ENCODE assay signal across 1 cellular context in the genomic region with DNA sequence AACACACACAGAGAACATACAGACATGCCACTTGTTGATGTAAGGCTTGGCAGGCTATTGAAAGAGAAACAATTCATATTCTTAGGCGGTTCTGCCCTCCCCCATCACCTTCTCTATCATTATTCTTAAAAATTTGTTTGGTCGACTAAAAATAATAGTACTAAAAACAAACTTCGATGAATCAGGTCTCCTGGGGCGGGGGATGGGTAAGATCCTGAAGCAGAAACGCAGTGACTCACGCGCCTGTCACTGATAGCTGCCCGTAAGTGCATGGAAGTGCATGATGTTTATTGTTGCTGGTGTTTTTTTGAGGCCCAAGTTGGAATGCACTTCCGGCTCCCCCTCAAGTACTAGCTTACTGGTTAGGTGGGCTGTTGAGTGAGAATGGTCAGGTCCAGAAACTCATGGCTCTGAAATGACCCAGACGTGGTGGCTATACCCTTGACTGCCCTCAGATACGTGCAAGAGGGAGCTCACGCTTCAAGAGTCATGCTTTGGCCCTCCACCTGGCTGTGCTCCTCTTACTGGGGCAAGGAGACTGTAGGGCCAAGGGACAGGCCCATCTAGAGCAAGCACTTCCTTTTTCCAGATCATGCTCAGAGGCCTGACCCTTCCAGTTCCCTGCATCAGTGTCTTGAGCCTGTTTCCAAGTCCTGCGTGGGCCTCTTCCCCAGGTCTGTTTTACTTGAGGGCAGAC.
TF ChIP-seq lines count a peak whose summit lies in the region.

No MANE protein-coding gene starts in this region.

TF ChIP-seq in GM12878, 131 proteins besides CTCF, POLR2A, EP300 and RAD21 (continued from another document):
- TF ChIP-seq, protein P1, sequence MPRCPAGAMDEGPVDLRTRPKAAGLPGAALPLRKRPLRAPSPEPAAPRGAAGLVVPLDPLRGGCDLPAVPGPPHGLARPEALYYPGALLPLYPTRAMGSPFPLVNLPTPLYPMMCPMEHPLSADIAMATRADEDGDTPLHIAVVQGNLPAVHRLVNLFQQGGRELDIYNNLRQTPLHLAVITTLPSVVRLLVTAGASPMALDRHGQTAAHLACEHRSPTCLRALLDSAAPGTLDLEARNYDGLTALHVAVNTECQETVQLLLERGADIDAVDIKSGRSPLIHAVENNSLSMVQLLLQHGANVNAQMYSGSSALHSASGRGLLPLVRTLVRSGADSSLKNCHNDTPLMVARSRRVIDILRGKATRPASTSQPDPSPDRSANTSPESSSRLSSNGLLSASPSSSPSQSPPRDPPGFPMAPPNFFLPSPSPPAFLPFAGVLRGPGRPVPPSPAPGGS (IDR thresholded peaks at IDR 0.05; ENCODE audit: borderline replicate concordance, insufficient read depth, low read depth, low read length, poor library complexity, severe bottlenecking), result peak; percentile 74
- TF ChIP-seq, protein P2, sequence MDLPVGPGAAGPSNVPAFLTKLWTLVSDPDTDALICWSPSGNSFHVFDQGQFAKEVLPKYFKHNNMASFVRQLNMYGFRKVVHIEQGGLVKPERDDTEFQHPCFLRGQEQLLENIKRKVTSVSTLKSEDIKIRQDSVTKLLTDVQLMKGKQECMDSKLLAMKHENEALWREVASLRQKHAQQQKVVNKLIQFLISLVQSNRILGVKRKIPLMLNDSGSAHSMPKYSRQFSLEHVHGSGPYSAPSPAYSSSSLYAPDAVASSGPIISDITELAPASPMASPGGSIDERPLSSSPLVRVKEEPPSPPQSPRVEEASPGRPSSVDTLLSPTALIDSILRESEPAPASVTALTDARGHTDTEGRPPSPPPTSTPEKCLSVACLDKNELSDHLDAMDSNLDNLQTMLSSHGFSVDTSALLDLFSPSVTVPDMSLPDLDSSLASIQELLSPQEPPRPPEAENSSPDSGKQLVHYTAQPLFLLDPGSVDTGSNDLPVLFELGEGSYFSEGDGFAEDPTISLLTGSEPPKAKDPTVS (IDR thresholded peaks at IDR 0.05; ENCODE audit: low read depth, low read length), result no peak
- TF ChIP-seq TCF3 (IDR thresholded peaks at IDR 0.05; ENCODE audit: borderline replicate concordance, insufficient read depth, low read depth, low read length) (peak; percentile 89), MEF2A (IDR thresholded peaks at IDR 0.05; ENCODE audit: insufficient read depth, low read depth, low read length) (peak; percentile 53; the same call in 1 of the 2 replicates), TCF12 (IDR thresholded peaks at IDR 0.05; ENCODE audit: low read depth, low read length) (peak; percentile 81)
